35 cellular contexts compared by ENCODE assay signal in the genomic region with DNA sequence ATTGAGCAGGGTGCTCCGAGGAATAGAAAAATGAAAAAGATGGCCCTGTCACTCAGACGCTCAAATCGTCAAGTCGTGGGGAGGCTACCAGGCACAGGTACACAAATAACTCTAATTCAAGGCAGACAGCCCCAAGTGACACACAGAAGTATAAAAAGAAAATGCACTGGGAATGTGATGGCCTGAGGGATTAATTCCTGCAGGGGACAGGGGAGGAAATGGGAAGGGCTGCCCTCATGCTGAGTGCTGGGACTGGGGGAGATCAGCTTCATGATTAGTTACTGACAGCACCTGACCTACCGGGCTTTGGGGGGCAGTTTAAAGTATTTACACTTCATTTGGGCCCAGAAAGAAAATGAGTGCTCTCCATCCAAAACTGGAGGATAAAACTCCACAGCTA. TPM values are rescaled to one million over a fixed set of nuclear protein-coding genes. Genes with fewer than 3 reads are reported as not detected.
"Had no signal": no experiment of that assay in that cellular context is flagged by ENCODE, and none has a peak within 500 bp of the region (broad histone marks: within the 10 kb centered on the region; RNA-seq: fewer than 3 reads in every experiment).

No MANE protein-coding gene starts in this region.

- H3K36me3 ChIP-seq: brain microvascular endothelial cell, heart left ventricle, WERI-Rb-1 had no signal

- FAIRE-seq: astrocyte, frontal cortex had no signal

- H3K27ac ChIP-seq: brain microvascular endothelial cell, coronary artery, dorsolateral prefrontal cortex, heart left ventricle, WERI-Rb-1 had no signal

- H3K27me3 ChIP-seq: brain microvascular endothelial cell, dorsolateral prefrontal cortex, heart left ventricle had no signal

- DNase-seq: activated CD4-positive, alpha-beta memory T cell treated with anti-CD3 and anti-CD28 coated beads, Interleukin-2, amount 10 ng/mL, durations not matched to agents 7 days and 5 days; activated CD4-positive, alpha-beta T cell treated with anti-CD3 and anti-CD28 coated beads for 1 hour; activated CD4-positive, alpha-beta T cell treated with anti-CD3 and anti-CD28 coated beads for 4 hours; activated CD4-positive, alpha-beta T cell treated with anti-CD3 and anti-CD28 coated beads, Interleukin-2, amount 10 ng/mL, durations not matched to agents 7 days and 5 days; activated CD4-positive, alpha-beta T cell treated with anti-CD3 and anti-CD28 coated beads, Interleukin-2, amount 50 U/mL, for 4 hours; activated CD4-positive, CD25-positive, alpha-beta regulatory T cell; activated CD8-positive, alpha-beta memory T cell treated with anti-CD3 and anti-CD28 coated beads, Interleukin-2, amount 50 U/mL, for 48 hours; activated gamma-delta T cell; activated naive CD4-positive, alpha-beta T cell; activated naive CD4-positive, alpha-beta T cell treated with anti-CD3 and anti-CD28 coated beads, Interleukin-2, amount 50 U/mL, for 16 hours; activated T-cell treated with anti-CD3 and anti-CD28 coated beads for 4 hours; activated T-cell treated with anti-CD3 and anti-CD28 coated beads, Interleukin-2, amount 50 U/mL, for 24 hours; activated T-cell treated with anti-CD3 and anti-CD28 coated beads, Interleukin-2, amount 50 U/mL, for 72 hours; amniotic stem cell; anterior cingulate cortex; brain microvascular endothelial cell; dorsolateral prefrontal cortex; effector memory CD4-positive, alpha-beta T cell; endodermal cell; foreskin fibroblast; heart left ventricle; T-helper 17 cell; T1000; WERI-Rb-1 had no signal

- H3K36me3 Mint-ChIP-seq: activated naive CD8-positive, alpha-beta T cell had no signal

- H3K9me3 ChIP-seq: heart left ventricle had no signal

- H3K27me3 Mint-ChIP-seq: activated naive CD8-positive, alpha-beta T cell; activated T-cell treated with anti-CD3 and anti-CD28 coated beads, Interleukin-2, amount 50 U/mL, for 24 hours; central memory CD8-positive, alpha-beta T cell; dendritic cell treated with granulocyte-macrophage colony-stimulating factor and Interleukin-4, amounts not matched to agents 40 ng/mL and 50 ng/mL, for 4 days; T-helper 17 cell had no signal

- ATAC-seq: activated T-cell treated with anti-CD3 and anti-CD28 coated beads, Interleukin-2, amount 50 U/mL, for 72 hours; esophagus mucosa; heart left ventricle; T-helper 17 cell had no signal

- H3K4me3 Mint-ChIP-seq: activated CD4-positive, alpha-beta memory T cell treated with anti-CD3 and anti-CD28 coated beads, Interleukin-2, amount 10 ng/mL, durations not matched to agents 7 days and 5 days; activated CD4-positive, alpha-beta T cell treated with anti-CD3 and anti-CD28 coated beads, Interleukin-2, amount 10 ng/mL, durations not matched to agents 7 days and 5 days; activated naive CD8-positive, alpha-beta T cell; activated T-cell treated with anti-CD3 and anti-CD28 coated beads, Interleukin-2, amount 50 U/mL, for 24 hours; activated T-cell treated with anti-CD3 and anti-CD28 coated beads, Interleukin-2, amount 50 U/mL, for 72 hours; central memory CD8-positive, alpha-beta T cell; dendritic cell treated with granulocyte-macrophage colony-stimulating factor and Interleukin-4, amounts not matched to agents 40 ng/mL and 50 ng/mL, for 4 days; endodermal cell; T-helper 17 cell; T-helper 2 cell treated with Interferon-gamma antibody and Interleukin-4, amounts not matched to agents 5 μg/mL and 100 μg/mL, for 36 hours had no signal

- H3K9me3 Mint-ChIP-seq: activated CD4-positive, alpha-beta memory T cell treated with anti-CD3 and anti-CD28 coated beads, Interleukin-2, amount 10 ng/mL, durations not matched to agents 7 days and 5 days; activated CD4-positive, alpha-beta T cell treated with anti-CD3 and anti-CD28 coated beads, Interleukin-2, amount 10 ng/mL, durations not matched to agents 7 days and 5 days; activated T-cell treated with anti-CD3 and anti-CD28 coated beads, Interleukin-2, amount 50 U/mL, for 24 hours; activated T-cell treated with anti-CD3 and anti-CD28 coated beads, Interleukin-2, amount 50 U/mL, for 72 hours; central memory CD8-positive, alpha-beta T cell; dendritic cell treated with granulocyte-macrophage colony-stimulating factor and Interleukin-4, amounts not matched to agents 40 ng/mL and 50 ng/mL, for 4 days; endodermal cell; T-helper 2 cell treated with Interferon-gamma antibody and Interleukin-4, amounts not matched to agents 5 μg/mL and 100 μg/mL, for 36 hours had no signal

- H3K4me3 ChIP-seq: coronary artery, dorsolateral prefrontal cortex, heart left ventricle had no signal

- H3K27ac Mint-ChIP-seq: activated CD4-positive, alpha-beta memory T cell treated with anti-CD3 and anti-CD28 coated beads, Interleukin-2, amount 10 ng/mL, durations not matched to agents 7 days and 5 days; activated CD4-positive, alpha-beta T cell treated with anti-CD3 and anti-CD28 coated beads, Interleukin-2, amount 10 ng/mL, durations not matched to agents 7 days and 5 days; activated naive CD8-positive, alpha-beta T cell; activated T-cell treated with anti-CD3 and anti-CD28 coated beads, Interleukin-2, amount 50 U/mL, for 24 hours; activated T-cell treated with anti-CD3 and anti-CD28 coated beads, Interleukin-2, amount 50 U/mL, for 72 hours; dendritic cell treated with granulocyte-macrophage colony-stimulating factor and Interleukin-4, amounts not matched to agents 40 ng/mL and 50 ng/mL, for 4 days; endodermal cell; T-helper 17 cell; T-helper 2 cell treated with Interferon-gamma antibody and Interleukin-4, amounts not matched to agents 5 μg/mL and 100 μg/mL, for 36 hours had no signal

RNA-seq across cellular contexts. Expression of a gene that starts 20.9 kb away (rescaled TPM):
- total RNA-seq: activated T-cell treated with anti-CD3 and anti-CD28 coated beads, Interleukin-2, amount 50 U/mL, for 72 hours; astrocyte; bronchial epithelial cell; cardiac septum; endodermal cell; epithelial cell of proximal tubule; esophagus mucosa; frontal cortex; T-helper 17 cell had no signal
- polyA plus RNA-seq: heart left ventricle had no signal
